In genomic region chr20:60058869-60059268, GRCh38 we compare ENCODE assay signal across 9 cellular contexts.
A peak's percentile ranks its signal among the peaks of the same experiment; 100 is the strongest.
DNase-seq lines count a peak whose midpoint lies in the region; ATAC-seq, FAIRE-seq and TF ChIP-seq lines count a peak whose summit lies in the region.
"Had no signal": no experiment of that assay in that cellular context is flagged by ENCODE, and none has a peak within 500 bp of the region (broad histone marks: within the 10 kb centered on the region; RNA-seq: fewer than 3 reads in every experiment).

No MANE protein-coding gene starts in this region.

- DNase-seq in activated naive CD4-positive, alpha-beta T cell treated with anti-CD3 and anti-CD28 coated beads, Interleukin-2, amount 10 ng/mL, durations not matched to agents 7 days and 5 days: no peak
- no peak for DNase-seq in activated naive CD4-positive, alpha-beta T cell treated with anti-CD3 and anti-CD28 coated beads, Interleukin-2, amount 50 U/mL, for 72 hours (ENCODE audit: low spot score in 2 of 2)
- DNase-seq in activated CD4-positive, alpha-beta memory T cell treated with anti-CD3 and anti-CD28 coated beads, Interleukin-2, amount 10 ng/mL, durations not matched to agents 7 days and 5 days: no peak
- DNase-seq in upper lobe of left lung: no peak
- no peak for DNase-seq in pancreas
- DNase-seq in NCI-H226: no peak
- DNase-seq in islet precursor cell: no peak

- peak overlapping the region; percentile 64 for H3K27ac ChIP-seq in mesodermal cell (ENCODE audit: low read depth, low read length, severe bottlenecking)
- peak overlapping the region; percentile 61 to 82 (median 72) for H3K27ac ChIP-seq in upper lobe of left lung
- no peak overlapping the region for H3K27ac ChIP-seq in pancreas

- CTCF ChIA-PET in activated naive CD4-positive, alpha-beta T cell treated with anti-CD3 and anti-CD28 coated beads, Interleukin-2, amount 10 ng/mL, durations not matched to agents 7 days and 5 days (lab: Charles Lee): interaction anchor here (1.2 to 3.9 kb wide), 6 partner anchors 13 to 1170 kb away, joined by 3 to 54 read pairs (median 10); no protein-coding TSS in a partner anchor
- CTCF ChIA-PET in activated CD4-positive, alpha-beta memory T cell treated with anti-CD3 and anti-CD28 coated beads, Interleukin-2, amount 10 ng/mL, durations not matched to agents 7 days and 5 days (lab: Charles Lee): interaction anchor here (0.7 to 4.3 kb wide), 6 partner anchors 110 to 1102 kb away, joined by 3 to 29 read pairs (median 10); partner anchors contain the start of genes FAM217B and PPP1R3D

- no peak for FAIRE-seq in pancreas (lab: Jason Lieb, UNC)
- FAIRE-seq: bronchial epithelial cell had no signal

- H3K36me3 ChIP-seq in mesodermal cell (ENCODE audit: control insufficient read depth, insufficient read depth, low read length): no peaks in the 10 kb centered on the region
- no peaks in the 10 kb centered on the region for H3K36me3 ChIP-seq in upper lobe of left lung
- H3K36me3 ChIP-seq in pancreas: no peaks in the 10 kb centered on the region

- no peaks in the 10 kb centered on the region for H3K9me3 Mint-ChIP-seq in activated naive CD4-positive, alpha-beta T cell treated with anti-CD3 and anti-CD28 coated beads, Interleukin-2, amount 10 ng/mL, durations not matched to agents 7 days and 5 days
- no peaks in the 10 kb centered on the region for H3K9me3 Mint-ChIP-seq in activated naive CD4-positive, alpha-beta T cell treated with anti-CD3 and anti-CD28 coated beads, Interleukin-2, amount 50 U/mL, for 72 hours
- no peaks in the 10 kb centered on the region for H3K9me3 Mint-ChIP-seq in activated CD4-positive, alpha-beta memory T cell treated with anti-CD3 and anti-CD28 coated beads, Interleukin-2, amount 10 ng/mL, durations not matched to agents 7 days and 5 days

- peak overlapping the region; percentile 79 for H3K27ac Mint-ChIP-seq in activated naive CD4-positive, alpha-beta T cell treated with anti-CD3 and anti-CD28 coated beads, Interleukin-2, amount 10 ng/mL, durations not matched to agents 7 days and 5 days
- peak overlapping the region in 1 of 2 donors; percentile 84 for H3K27ac Mint-ChIP-seq in activated naive CD4-positive, alpha-beta T cell treated with anti-CD3 and anti-CD28 coated beads, Interleukin-2, amount 50 U/mL, for 72 hours
- H3K27ac Mint-ChIP-seq in activated CD4-positive, alpha-beta memory T cell treated with anti-CD3 and anti-CD28 coated beads, Interleukin-2, amount 10 ng/mL, durations not matched to agents 7 days and 5 days: peak overlapping the region; percentile 88

- H3K4me3 Mint-ChIP-seq in activated naive CD4-positive, alpha-beta T cell treated with anti-CD3 and anti-CD28 coated beads, Interleukin-2, amount 10 ng/mL, durations not matched to agents 7 days and 5 days: peak overlapping the region; percentile 76
- H3K4me3 Mint-ChIP-seq in activated CD4-positive, alpha-beta memory T cell treated with anti-CD3 and anti-CD28 coated beads, Interleukin-2, amount 10 ng/mL, durations not matched to agents 7 days and 5 days: peak overlapping the region; percentile 84

- intact Hi-C loops in pancreas (cut with DNase I): loop anchor here in 1 of 3 donors (10.0 kb wide), 1 partner anchor 1836 kb away; no protein-coding TSS in a partner anchor

- TF ChIP-seq POLR2A in upper lobe of left lung (IDR thresholded peaks at IDR 0.05): no peak

- H3K27me3 ChIP-seq in upper lobe of left lung (no peaks in the 10 kb centered on the region), pancreas (peaks cover 0 to 12% (median 0%) of the 10 kb centered on the region in 4 donors)

- POLR2A ChIA-PET in activated CD4-positive, alpha-beta memory T cell treated with anti-CD3 and anti-CD28 coated beads, Interleukin-2, amount 10 ng/mL, durations not matched to agents 7 days and 5 days (lab: Charles Lee): interaction anchor here (5.3 kb wide), 1 partner anchor 118 kb away, joined by 40 read pairs; the partner anchor contains the start of genes FAM217B and PPP1R3D

- H3K27me3 Mint-ChIP-seq in activated naive CD4-positive, alpha-beta T cell treated with anti-CD3 and anti-CD28 coated beads, Interleukin-2, amount 10 ng/mL, durations not matched to agents 7 days and 5 days: peaks cover under 1% of the 10 kb centered on the region
- no peaks in the 10 kb centered on the region for H3K27me3 Mint-ChIP-seq in activated CD4-positive, alpha-beta memory T cell treated with anti-CD3 and anti-CD28 coated beads, Interleukin-2, amount 10 ng/mL, durations not matched to agents 7 days and 5 days

- TF ChIP-seq EP300 in upper lobe of left lung (IDR thresholded peaks at IDR 0.05): no peak

- 88% methylated on average over 8 of the region's 9 CpGs for WGBS in mesodermal cell (ENCODE audit: insufficient coverage in 2 of 2), 2 experiments
- 55 to 62% methylated on average over 9 of the region's 9 CpGs for WGBS in upper lobe of left lung, 2 donors
- 59 to 74% methylated on average over 9 of the region's 9 CpGs for WGBS in pancreas, 2 donors

- H3K4me1 Mint-ChIP-seq in activated naive CD4-positive, alpha-beta T cell treated with anti-CD3 and anti-CD28 coated beads, Interleukin-2, amount 10 ng/mL, durations not matched to agents 7 days and 5 days: peaks cover 63% of the 10 kb centered on the region
- H3K4me1 Mint-ChIP-seq in activated CD4-positive, alpha-beta memory T cell treated with anti-CD3 and anti-CD28 coated beads, Interleukin-2, amount 10 ng/mL, durations not matched to agents 7 days and 5 days: peaks cover 70% of the 10 kb centered on the region

- TF ChIP-seq CTCF in upper lobe of left lung (IDR thresholded peaks at IDR 0.05) (no peak), pancreas (IDR thresholded peaks at IDR 0.05) (no peak)

- ATAC-seq in activated naive CD4-positive, alpha-beta T cell treated with anti-CD3 and anti-CD28 coated beads, Interleukin-2, amount 50 U/mL, for 72 hours: no peak
- no peak for ATAC-seq in upper lobe of left lung (ENCODE audit: low FRiP score in 2 of 2)
- ATAC-seq in pancreas: no peak

- H3K9me3 ChIP-seq in mesodermal cell (ENCODE audit: control insufficient read depth, low read length) (no peaks in the 10 kb centered on the region), upper lobe of left lung (no peaks in the 10 kb centered on the region), pancreas (no peaks in the 10 kb centered on the region)

- H3K4me3 ChIP-seq in mesodermal cell (ENCODE audit: extremely low read depth, insufficient read depth, low read length, poor library complexity, severe bottlenecking): no peak overlapping the region
- no peak overlapping the region for H3K4me3 ChIP-seq in upper lobe of left lung
- H3K4me3 ChIP-seq in pancreas: no peak overlapping the region

- peaks cover 36% of the 10 kb centered on the region for H3K4me1 ChIP-seq in mesodermal cell (ENCODE audit: control insufficient read depth, insufficient read depth, low read length, poor library complexity, severe bottlenecking)
- H3K4me1 ChIP-seq in upper lobe of left lung: peaks cover 21 to 63% (median 42%) of the 10 kb centered on the region in 4 donors
- no peaks in the 10 kb centered on the region for H3K4me1 ChIP-seq in pancreas

- peaks cover 5% of the 10 kb centered on the region for H3K36me3 Mint-ChIP-seq in activated naive CD4-positive, alpha-beta T cell treated with anti-CD3 and anti-CD28 coated beads, Interleukin-2, amount 10 ng/mL, durations not matched to agents 7 days and 5 days
- no peaks in the 10 kb centered on the region for H3K36me3 Mint-ChIP-seq in activated naive CD4-positive, alpha-beta T cell treated with anti-CD3 and anti-CD28 coated beads, Interleukin-2, amount 50 U/mL, for 72 hours
- H3K36me3 Mint-ChIP-seq in activated CD4-positive, alpha-beta memory T cell treated with anti-CD3 and anti-CD28 coated beads, Interleukin-2, amount 10 ng/mL, durations not matched to agents 7 days and 5 days (ENCODE audit: low read depth): peaks cover 26% of the 10 kb centered on the region

Comparison
In these comparisons a context has a peak if more than half of its experiments do, and no peak if none do; other contexts are left out.
1. H3K27ac ChIP-seq: peak in mesodermal cell (single experiment) and upper lobe of left lung (4 of 4); none in pancreas (0 of 4).